1 cellular context compared by ENCODE assay signal in genomic region chr11:10604340-10604748, GRCh38.
TF ChIP-seq lines count a peak whose summit lies in the region.

No MANE protein-coding gene starts in this region.

TF ChIP-seq in HepG2, 621 proteins besides CTCF, POLR2A, EP300 and RAD21 (continued from another document and continues in another):
- TF ChIP-seq KIAA2018 (CRISPR knock-in tag; IDR thresholded peaks at IDR 0.05; ENCODE audit: borderline replicate concordance) (no peak), UBTF (CRISPR knock-in tag; IDR thresholded peaks at IDR 0.05) (no peak; the same call in 1 of the 2 replicates), CBX5 (CRISPR knock-in tag; IDR thresholded peaks at IDR 0.05; ENCODE audit: borderline replicate concordance) (no peak; the same call in 1 of the 2 replicates), SYNCRIP (IDR thresholded peaks at IDR 0.05; ENCODE audit: insufficient read depth, low read depth, low read length) (no peak), BCL6 (CRISPR knock-in tag; IDR thresholded peaks at IDR 0.05) (peak; percentile 54), NFE2 (CRISPR knock-in tag; IDR thresholded peaks at IDR 0.05) (no peak), ZBTB4 (CRISPR knock-in tag; IDR thresholded peaks at IDR 0.05; ENCODE audit: borderline replicate concordance) (no peak), ATF7 (IDR thresholded peaks at IDR 0.05) (no peak), ATF7 (CRISPR knock-in tag; IDR thresholded peaks at IDR 0.05) (peak; percentile 53; the same call in 1 of the 2 replicates), HNF4G (IDR thresholded peaks at IDR 0.05; ENCODE audit: borderline replicate concordance, low read depth, low read length) (no peak), HNF4G (CRISPR knock-in tag; IDR thresholded peaks at IDR 0.05; ENCODE audit: borderline replicate concordance, low read depth) (peak; percentile 21; the same call in 1 of the 2 replicates), MTERF4 (CRISPR knock-in tag; IDR thresholded peaks at IDR 0.05) (no peak), FOXP4 (CRISPR knock-in tag; IDR thresholded peaks at IDR 0.05) (peak; percentile 66; the same call in 1 of the 2 replicates), JUN (CRISPR knock-in tag; IDR thresholded peaks at IDR 0.05) (peak; percentile 90), FOXK2 (IDR thresholded peaks at IDR 0.05) (no peak), ZNF567 (CRISPR knock-in tag; IDR thresholded peaks at IDR 0.05; ENCODE audit: borderline replicate concordance) (no peak), POLR2AphosphoS5 (IDR thresholded peaks at IDR 0.05; ENCODE audit: low read depth, low read length) (no peak), ZNF234 (CRISPR knock-in tag; conservative IDR thresholded peaks at IDR 0.05) (no peak), ZKSCAN8 (CRISPR knock-in tag; IDR thresholded peaks at IDR 0.05; ENCODE audit: borderline replicate concordance) (peak; percentile 57; the same call in 1 of the 2 replicates), ZNF660 (CRISPR knock-in tag; IDR thresholded peaks at IDR 0.05; ENCODE audit: borderline replicate concordance, low read depth) (no peak), ATF2 (CRISPR knock-in tag; IDR thresholded peaks at IDR 0.05) (peak; percentile 55; the same call in 1 of the 2 replicates), SNAI1 (CRISPR knock-in tag; IDR thresholded peaks at IDR 0.05; ENCODE audit: borderline replicate concordance) (no peak), ARID3A (IDR thresholded peaks at IDR 0.05; ENCODE audit: low read depth, low read length) (no peak), ZBTB33 (CRISPR knock-in tag; IDR thresholded peaks at IDR 0.05) (no peak), ZNF292 (CRISPR knock-in tag; IDR thresholded peaks at IDR 0.05; ENCODE audit: borderline replicate concordance, low read depth) (peak; percentile 92; the same call in 1 of the 2 replicates), ISX (CRISPR knock-in tag; conservative IDR thresholded peaks at IDR 0.05) (no peak), SNAPC2 (CRISPR knock-in tag; IDR thresholded peaks at IDR 0.05) (no peak), ZBTB26 (CRISPR knock-in tag; IDR thresholded peaks at IDR 0.05; ENCODE audit: borderline replicate concordance) (peak; percentile 97), NR2F6 (IDR thresholded peaks at IDR 0.05) (peak; percentile 50), NR2F6 (CRISPR knock-in tag; IDR thresholded peaks at IDR 0.05) (peak; percentile 81)
